Comparison of ENCODE assay signal across 1 cellular context in the genomic region with DNA sequence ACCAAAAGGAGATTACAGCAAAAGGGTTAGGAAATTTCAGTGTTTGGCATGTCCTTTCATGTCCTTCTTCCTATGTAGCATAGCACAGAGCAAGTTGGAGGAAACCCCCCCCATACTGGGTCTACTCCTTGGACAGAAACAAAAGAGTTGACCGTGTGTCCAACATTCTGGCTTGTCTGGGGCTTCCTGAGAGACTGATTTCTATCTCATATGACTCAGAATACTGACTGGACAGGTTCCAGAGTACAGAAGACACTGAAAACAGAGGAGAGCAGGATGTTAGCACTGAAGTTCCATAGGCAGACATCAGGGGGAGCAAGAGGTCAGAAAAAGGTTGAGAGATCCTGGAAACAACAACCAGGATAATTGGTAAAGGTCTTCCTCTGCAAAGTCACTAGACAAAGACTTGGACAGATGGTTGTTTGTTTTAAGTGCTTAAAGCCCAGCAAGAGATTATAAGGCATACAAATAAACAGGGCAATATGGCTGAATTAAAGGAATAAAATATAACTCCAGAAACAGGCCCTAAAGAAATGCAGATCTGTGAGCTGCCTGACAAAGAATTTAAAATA.
A peak's percentile ranks its signal among the peaks of the same experiment; 100 is the strongest.
TF ChIP-seq lines count a peak whose summit lies in the region.

No MANE protein-coding gene starts in this region.

TF ChIP-seq in K562, 482 proteins besides CTCF, POLR2A, EP300 and RAD21 (continued from another document and continues in another):
- TF ChIP-seq, protein P1, sequence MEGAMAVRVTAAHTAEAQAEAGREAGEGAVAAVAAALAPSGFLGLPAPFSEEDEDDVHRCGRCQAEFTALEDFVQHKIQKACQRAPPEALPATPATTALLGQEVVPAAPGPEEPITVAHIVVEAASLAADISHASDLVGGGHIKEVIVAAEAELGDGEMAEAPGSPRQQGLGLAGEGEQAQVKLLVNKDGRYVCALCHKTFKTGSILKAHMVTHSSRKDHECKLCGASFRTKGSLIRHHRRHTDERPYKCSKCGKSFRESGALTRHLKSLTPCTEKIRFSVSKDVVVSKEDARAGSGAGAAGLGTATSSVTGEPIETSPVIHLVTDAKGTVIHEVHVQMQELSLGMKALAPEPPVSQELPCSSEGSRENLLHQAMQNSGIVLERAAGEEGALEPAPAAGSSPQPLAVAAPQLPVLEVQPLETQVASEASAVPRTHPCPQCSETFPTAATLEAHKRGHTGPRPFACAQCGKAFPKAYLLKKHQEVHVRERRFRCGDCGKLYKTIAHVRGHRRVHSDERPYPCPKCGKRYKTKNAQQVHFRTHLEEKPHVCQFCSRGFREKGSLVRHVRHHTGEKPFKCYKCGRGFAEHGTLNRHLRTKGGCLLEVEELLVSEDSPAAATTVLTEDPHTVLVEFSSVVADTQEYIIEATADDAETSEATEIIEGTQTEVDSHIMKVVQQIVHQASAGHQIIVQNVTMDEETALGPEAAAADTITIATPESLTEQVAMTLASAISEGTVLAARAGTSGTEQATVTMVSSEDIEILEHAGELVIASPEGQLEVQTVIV (CRISPR knock-in tag; IDR thresholded peaks at IDR 0.05; ENCODE audit: borderline replicate concordance), result no peak
- TF ChIP-seq SOX6 (IDR thresholded peaks at IDR 0.05) (peak; percentile 80), EHMT2 (IDR thresholded peaks at IDR 0.05) (peak; percentile 72), ETS2 (tag; IDR thresholded peaks at IDR 0.05; ENCODE audit: borderline replicate concordance, poor library complexity, severe bottlenecking) (no peak), MTA1 (IDR thresholded peaks at IDR 0.05; ENCODE audit: borderline replicate concordance) (0 out of 2 replicates have a peak, but pooled peaks have one; percentile 47), REST (CRISPR knock-in tag; IDR thresholded peaks at IDR 0.05; ENCODE audit: low read depth) (no peak), MYC (IDR thresholded peaks at IDR 0.05; ENCODE audit: low read depth, low read length) (peak; percentile 66), MYC (CRISPR knock-in tag; IDR thresholded peaks at IDR 0.05; ENCODE audit: borderline replicate concordance, low read depth) (no peak), TGIF2 (CRISPR knock-in tag; IDR thresholded peaks at IDR 0.05) (no peak), ZNF263 (CRISPR knock-in tag; IDR thresholded peaks at IDR 0.05; ENCODE audit: borderline replicate concordance) (no peak), CC2D1A (IDR thresholded peaks at IDR 0.05) (peak; percentile 84), BCOR (IDR thresholded peaks at IDR 0.05) (no peak), HBP1 (CRISPR knock-in tag; IDR thresholded peaks at IDR 0.05) (0 out of 2 replicates have a peak, but pooled peaks have one; percentile 49), ADNP (tag; IDR thresholded peaks at IDR 0.05) (no peak), E2F3 (CRISPR knock-in tag; IDR thresholded peaks at IDR 0.05) (0 out of 2 replicates have a peak, but pooled peaks have one; percentile 36), RUNX1 (IDR thresholded peaks at IDR 0.05; ENCODE audit: low read depth) (no peak), FOXM1 (IDR thresholded peaks at IDR 0.05; ENCODE audit: low read depth) (peak; percentile 41; the same call in 1 of the 2 replicates), FOXM1 (CRISPR knock-in tag; IDR thresholded peaks at IDR 0.05; ENCODE audit: low read depth) (no peak), CCNT2 (IDR thresholded peaks at IDR 0.05; ENCODE audit: borderline replicate concordance, extremely low read depth, insufficient read length, low read depth, low read length) (peak; percentile 32), BDP1 (IDR thresholded peaks at IDR 0.05; ENCODE audit: insufficient read depth, insufficient read length) (no peak), RFX7 (CRISPR knock-in tag; IDR thresholded peaks at IDR 0.05) (0 out of 2 replicates have a peak, but pooled peaks have one; percentile 49), ATF1 (CRISPR knock-in tag; IDR thresholded peaks at IDR 0.05) (no peak), ATF1 (tag; IDR thresholded peaks at IDR 0.05) (peak; percentile 38; the same call in 1 of the 2 replicates), ZNF511 (CRISPR knock-in tag; IDR thresholded peaks at IDR 0.05) (no peak), SMARCE1 (IDR thresholded peaks at IDR 0.05) (peak; percentile 87), KLF16 (IDR thresholded peaks at IDR 0.05) (peak; percentile 62; the same call in 1 of the 2 replicates), VEZF1 (CRISPR knock-in tag; IDR thresholded peaks at IDR 0.05) (peak; percentile 75; the same call in 1 of the 2 replicates), ATF7 (IDR thresholded peaks at IDR 0.05) (peak; percentile 59; the same call in 1 of the 2 replicates), NFIC (IDR thresholded peaks at IDR 0.05) (peak; percentile 91), SMAD4 (CRISPR knock-in tag; conservative IDR thresholded peaks at IDR 0.05) (peak; percentile 88), C11orf30 (IDR thresholded peaks at IDR 0.05; ENCODE audit: low read depth) (peak; percentile 64)
- TF ChIP-seq, protein P2, sequence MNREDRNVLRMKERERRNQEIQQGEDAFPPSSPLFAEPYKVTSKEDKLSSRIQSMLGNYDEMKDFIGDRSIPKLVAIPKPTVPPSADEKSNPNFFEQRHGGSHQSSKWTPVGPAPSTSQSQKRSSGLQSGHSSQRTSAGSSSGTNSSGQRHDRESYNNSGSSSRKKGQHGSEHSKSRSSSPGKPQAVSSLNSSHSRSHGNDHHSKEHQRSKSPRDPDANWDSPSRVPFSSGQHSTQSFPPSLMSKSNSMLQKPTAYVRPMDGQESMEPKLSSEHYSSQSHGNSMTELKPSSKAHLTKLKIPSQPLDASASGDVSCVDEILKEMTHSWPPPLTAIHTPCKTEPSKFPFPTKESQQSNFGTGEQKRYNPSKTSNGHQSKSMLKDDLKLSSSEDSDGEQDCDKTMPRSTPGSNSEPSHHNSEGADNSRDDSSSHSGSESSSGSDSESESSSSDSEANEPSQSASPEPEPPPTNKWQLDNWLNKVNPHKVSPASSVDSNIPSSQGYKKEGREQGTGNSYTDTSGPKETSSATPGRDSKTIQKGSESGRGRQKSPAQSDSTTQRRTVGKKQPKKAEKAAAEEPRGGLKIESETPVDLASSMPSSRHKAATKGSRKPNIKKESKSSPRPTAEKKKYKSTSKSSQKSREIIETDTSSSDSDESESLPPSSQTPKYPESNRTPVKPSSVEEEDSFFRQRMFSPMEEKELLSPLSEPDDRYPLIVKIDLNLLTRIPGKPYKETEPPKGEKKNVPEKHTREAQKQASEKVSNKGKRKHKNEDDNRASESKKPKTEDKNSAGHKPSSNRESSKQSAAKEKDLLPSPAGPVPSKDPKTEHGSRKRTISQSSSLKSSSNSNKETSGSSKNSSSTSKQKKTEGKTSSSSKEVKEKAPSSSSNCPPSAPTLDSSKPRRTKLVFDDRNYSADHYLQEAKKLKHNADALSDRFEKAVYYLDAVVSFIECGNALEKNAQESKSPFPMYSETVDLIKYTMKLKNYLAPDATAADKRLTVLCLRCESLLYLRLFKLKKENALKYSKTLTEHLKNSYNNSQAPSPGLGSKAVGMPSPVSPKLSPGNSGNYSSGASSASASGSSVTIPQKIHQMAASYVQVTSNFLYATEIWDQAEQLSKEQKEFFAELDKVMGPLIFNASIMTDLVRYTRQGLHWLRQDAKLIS (CRISPR knock-in tag; IDR thresholded peaks at IDR 0.05), result peak; percentile 34; the same call in 1 of the 2 replicates
- TF ChIP-seq, protein P3, sequence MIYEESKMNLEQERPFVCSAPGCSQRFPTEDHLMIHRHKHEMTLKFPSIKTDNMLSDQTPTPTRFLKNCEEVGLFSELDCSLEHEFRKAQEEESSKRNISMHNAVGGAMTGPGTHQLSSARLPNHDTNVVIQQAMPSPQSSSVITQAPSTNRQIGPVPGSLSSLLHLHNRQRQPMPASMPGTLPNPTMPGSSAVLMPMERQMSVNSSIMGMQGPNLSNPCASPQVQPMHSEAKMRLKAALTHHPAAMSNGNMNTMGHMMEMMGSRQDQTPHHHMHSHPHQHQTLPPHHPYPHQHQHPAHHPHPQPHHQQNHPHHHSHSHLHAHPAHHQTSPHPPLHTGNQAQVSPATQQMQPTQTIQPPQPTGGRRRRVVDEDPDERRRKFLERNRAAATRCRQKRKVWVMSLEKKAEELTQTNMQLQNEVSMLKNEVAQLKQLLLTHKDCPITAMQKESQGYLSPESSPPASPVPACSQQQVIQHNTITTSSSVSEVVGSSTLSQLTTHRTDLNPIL (CRISPR knock-in tag; IDR thresholded peaks at IDR 0.05), result no peak
- TF ChIP-seq, protein P4, sequence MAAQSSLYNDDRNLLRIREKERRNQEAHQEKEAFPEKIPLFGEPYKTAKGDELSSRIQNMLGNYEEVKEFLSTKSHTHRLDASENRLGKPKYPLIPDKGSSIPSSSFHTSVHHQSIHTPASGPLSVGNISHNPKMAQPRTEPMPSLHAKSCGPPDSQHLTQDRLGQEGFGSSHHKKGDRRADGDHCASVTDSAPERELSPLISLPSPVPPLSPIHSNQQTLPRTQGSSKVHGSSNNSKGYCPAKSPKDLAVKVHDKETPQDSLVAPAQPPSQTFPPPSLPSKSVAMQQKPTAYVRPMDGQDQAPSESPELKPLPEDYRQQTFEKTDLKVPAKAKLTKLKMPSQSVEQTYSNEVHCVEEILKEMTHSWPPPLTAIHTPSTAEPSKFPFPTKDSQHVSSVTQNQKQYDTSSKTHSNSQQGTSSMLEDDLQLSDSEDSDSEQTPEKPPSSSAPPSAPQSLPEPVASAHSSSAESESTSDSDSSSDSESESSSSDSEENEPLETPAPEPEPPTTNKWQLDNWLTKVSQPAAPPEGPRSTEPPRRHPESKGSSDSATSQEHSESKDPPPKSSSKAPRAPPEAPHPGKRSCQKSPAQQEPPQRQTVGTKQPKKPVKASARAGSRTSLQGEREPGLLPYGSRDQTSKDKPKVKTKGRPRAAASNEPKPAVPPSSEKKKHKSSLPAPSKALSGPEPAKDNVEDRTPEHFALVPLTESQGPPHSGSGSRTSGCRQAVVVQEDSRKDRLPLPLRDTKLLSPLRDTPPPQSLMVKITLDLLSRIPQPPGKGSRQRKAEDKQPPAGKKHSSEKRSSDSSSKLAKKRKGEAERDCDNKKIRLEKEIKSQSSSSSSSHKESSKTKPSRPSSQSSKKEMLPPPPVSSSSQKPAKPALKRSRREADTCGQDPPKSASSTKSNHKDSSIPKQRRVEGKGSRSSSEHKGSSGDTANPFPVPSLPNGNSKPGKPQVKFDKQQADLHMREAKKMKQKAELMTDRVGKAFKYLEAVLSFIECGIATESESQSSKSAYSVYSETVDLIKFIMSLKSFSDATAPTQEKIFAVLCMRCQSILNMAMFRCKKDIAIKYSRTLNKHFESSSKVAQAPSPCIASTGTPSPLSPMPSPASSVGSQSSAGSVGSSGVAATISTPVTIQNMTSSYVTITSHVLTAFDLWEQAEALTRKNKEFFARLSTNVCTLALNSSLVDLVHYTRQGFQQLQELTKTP (IDR thresholded peaks at IDR 0.05; ENCODE audit: low read depth in 1 of 2, partially characterized antibody in 2 of 2), result peak in 1 of 2 experiments; percentile 50
- TF ChIP-seq, protein P5, sequence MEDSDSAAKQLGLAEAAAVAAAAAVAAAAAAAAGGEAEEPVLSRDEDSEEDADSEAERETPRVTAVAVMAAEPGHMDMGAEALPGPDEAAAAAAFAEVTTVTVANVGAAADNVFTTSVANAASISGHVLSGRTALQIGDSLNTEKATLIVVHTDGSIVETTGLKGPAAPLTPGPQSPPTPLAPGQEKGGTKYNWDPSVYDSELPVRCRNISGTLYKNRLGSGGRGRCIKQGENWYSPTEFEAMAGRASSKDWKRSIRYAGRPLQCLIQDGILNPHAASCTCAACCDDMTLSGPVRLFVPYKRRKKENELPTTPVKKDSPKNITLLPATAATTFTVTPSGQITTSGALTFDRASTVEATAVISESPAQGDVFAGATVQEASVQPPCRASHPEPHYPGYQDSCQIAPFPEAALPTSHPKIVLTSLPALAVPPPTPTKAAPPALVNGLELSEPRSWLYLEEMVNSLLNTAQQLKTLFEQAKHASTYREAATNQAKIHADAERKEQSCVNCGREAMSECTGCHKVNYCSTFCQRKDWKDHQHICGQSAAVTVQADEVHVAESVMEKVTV (CRISPR knock-in tag; IDR thresholded peaks at IDR 0.05), result peak; percentile 83
